Comparison of ENCODE assay signal across 10 cellular contexts in the genomic region with DNA sequence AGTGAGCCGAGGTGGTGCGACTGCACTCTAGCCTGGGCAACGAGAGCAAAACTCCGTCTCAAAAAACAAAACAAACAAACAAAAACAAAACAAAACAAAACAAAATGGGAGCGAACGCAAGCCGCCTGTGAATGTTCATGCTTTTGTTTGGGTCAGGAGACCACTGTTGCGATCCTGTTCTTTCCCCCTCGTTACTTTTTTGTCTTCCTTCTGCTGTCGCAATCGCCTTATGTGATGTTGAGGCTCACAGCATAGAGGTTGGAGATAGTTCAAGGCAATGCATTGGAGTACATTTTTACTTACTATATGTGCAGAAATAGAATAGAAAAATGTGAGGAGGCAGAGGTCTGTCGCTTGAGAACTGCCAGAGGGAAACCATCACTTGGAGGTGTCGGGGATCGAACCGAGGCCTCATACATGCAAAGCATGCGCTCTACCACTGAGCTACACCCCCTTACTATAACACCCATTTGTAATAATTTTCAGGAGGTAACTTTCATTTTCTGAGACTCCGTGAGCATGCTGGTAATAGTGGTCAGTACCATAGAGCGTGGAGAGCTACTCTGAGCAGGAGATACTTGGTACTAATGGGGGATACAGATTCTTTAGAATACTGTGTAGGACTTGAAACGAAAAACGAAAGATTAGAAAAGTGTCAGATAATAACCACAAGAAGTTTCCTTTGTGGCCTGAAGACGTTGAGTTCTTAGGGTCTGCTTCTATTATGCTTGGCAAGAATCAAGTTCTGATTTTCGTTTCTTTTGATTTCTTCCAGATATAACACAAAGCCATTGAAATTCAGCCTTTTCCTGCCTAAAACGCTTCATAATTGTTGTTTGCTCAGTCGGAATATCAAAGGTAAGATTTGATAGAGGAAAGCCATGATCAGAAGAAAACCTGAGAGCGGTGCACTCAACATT.
A peak's percentile ranks its signal among the peaks of the same experiment; 100 is the strongest.
DNase-seq lines count a peak whose midpoint lies in the region; ATAC-seq, FAIRE-seq and TF ChIP-seq lines count a peak whose summit lies in the region.
"Had no signal": no experiment of that assay in that cellular context is flagged by ENCODE, and none has a peak within 500 bp of the region (broad histone marks: within the 10 kb centered on the region; RNA-seq: fewer than 3 reads in every experiment).

No MANE protein-coding gene starts in this region.

- peak; percentile 24 for FAIRE-seq in endothelial cell of umbilical vein (lab: Jason Lieb, UNC)

- H2AFZ ChIP-seq in endothelial cell of umbilical vein (ENCODE audit: low read depth, low read length), result no peak overlapping the region

- CTCF ChIA-PET in endothelial cell of umbilical vein (lab: Charles Lee), result no interaction called here

- intact Hi-C loops in endothelial cell of umbilical vein (cut with micrococcal nuclease), result no loop called here

- dilution Hi-C loops in endothelial cell of umbilical vein (cut with MboI; ENCODE audit: extremely low pct_ligation_motif_present, low sequenced_read_pairs), result no loop called here

- H3K9me3 Mint-ChIP-seq in activated T-helper 17 cell treated with anti-CD3 and anti-CD28 coated beads, Interleukin-2, amount 50 U/mL, for 72 hours, result peaks cover 6% of the 10 kb centered on the region

- BruUV-seq in endothelial cell of umbilical vein (replicated peaks; lab: Mats Ljungman, UMichigan), result no TSS peak

- no peak overlapping the region for H3K4me3 ChIP-seq in endothelial cell of umbilical vein (replicated peaks in 1 of 3; ENCODE audit: insufficient read depth in 1 of 3, low read depth in 1 of 3, low read length in 3 of 3)
- H3K4me3 ChIP-seq: transverse colon had no signal

- H3K9me1 ChIP-seq in endothelial cell of umbilical vein (replicated peaks; ENCODE audit: control insufficient read depth, extremely low read depth, insufficient read depth, low read length), result no peaks in the 10 kb centered on the region

- H3K36me3 ChIP-seq in endothelial cell of umbilical vein (ENCODE audit: control insufficient read depth in 2 of 2, extremely low read depth in 1 of 2, insufficient read depth in 2 of 2, low read length in 2 of 2), result no peaks in the 10 kb centered on the region
- H3K36me3 ChIP-seq: transverse colon had no signal

- DNase-seq in ACHN (peak; percentile 53), H4 (ENCODE audit: low spot score) (peak; percentile 83), NCI-H69 (lab: John Stamatoyannopoulos, UW) (peak; percentile 83), endothelial cell of umbilical vein (ENCODE audit: low read depth, low spot score) (peak; percentile 25), GM10266 (ENCODE audit: extremely low spot score) (no peak)
- DNase-seq: NCI-H2107, transverse colon had no signal

- H3K27ac ChIP-seq in endothelial cell of umbilical vein (ENCODE audit: insufficient read depth, low read depth, low read length), result no peak overlapping the region
- H3K27ac ChIP-seq: transverse colon had no signal

- H3K27me3 Mint-ChIP-seq in activated T-helper 17 cell treated with anti-CD3 and anti-CD28 coated beads, Interleukin-2, amount 50 U/mL, for 72 hours, result peaks cover 53% of the 10 kb centered on the region

- POLR2A ChIA-PET in endothelial cell of umbilical vein (lab: Charles Lee), result no interaction called here

- in situ Hi-C loops in ACHN (cut with HindIII; ENCODE audit: low pct_ligation_motif_present, low pct_unique_long_range_greater_than_20kb, low sequenced_read_pairs), result no loop called here

- H4K20me1 ChIP-seq in endothelial cell of umbilical vein (replicated peaks; ENCODE audit: control insufficient read depth, extremely low read depth, insufficient read depth, low read length), result no peaks in the 10 kb centered on the region

- TF ChIP-seq CTCF in endothelial cell of umbilical vein (IDR thresholded peaks at IDR 0.05; ENCODE audit: extremely low read depth in 1 of 2, insufficient read depth in 1 of 2, low read depth in 1 of 2, low read length in 2 of 2), result no peak
- TF ChIP-seq CTCF in GM10266 (IDR thresholded peaks at IDR 0.05; ENCODE audit: control insufficient read depth, insufficient read depth, low read depth, missing control alignments), result no peak

- peaks cover 2% of the 10 kb centered on the region for H3K36me3 Mint-ChIP-seq in activated T-helper 17 cell treated with anti-CD3 and anti-CD28 coated beads, Interleukin-2, amount 50 U/mL, for 72 hours (ENCODE audit: low read depth)

- H3K4me1 Mint-ChIP-seq in activated T-helper 17 cell treated with anti-CD3 and anti-CD28 coated beads, Interleukin-2, amount 50 U/mL, for 72 hours, result peaks cover 6% of the 10 kb centered on the region

- H3K4me2 ChIP-seq in endothelial cell of umbilical vein (ENCODE audit: insufficient read depth, low read length), result no peak overlapping the region

- H3K4me3 Mint-ChIP-seq in activated T-helper 17 cell treated with anti-CD3 and anti-CD28 coated beads, Interleukin-2, amount 50 U/mL, for 72 hours, result no peak overlapping the region

- no peaks in the 10 kb centered on the region for H3K4me1 ChIP-seq in endothelial cell of umbilical vein (ENCODE audit: control insufficient read depth, extremely low read depth, insufficient read depth, low read length)
- H3K4me1 ChIP-seq: transverse colon had no signal

- H3K9ac ChIP-seq in endothelial cell of umbilical vein (replicated peaks; ENCODE audit: extremely low read depth, insufficient read depth, low read length), result no peak overlapping the region

- ATAC-seq in activated T-helper 17 cell treated with anti-CD3 and anti-CD28 coated beads, Interleukin-2, amount 50 U/mL, for 72 hours (replicated peaks), result no peak
- ATAC-seq in GM19455 (IDR thresholded peaks at IDR 0.05; ENCODE audit: unreplicated experiment), result no peak
- no peak for ATAC-seq in HG03354 (IDR thresholded peaks at IDR 0.05; ENCODE audit: poor library complexity, severe bottlenecking, unreplicated experiment)

- no peak for TF ChIP-seq POLR2A in endothelial cell of umbilical vein (IDR thresholded peaks at IDR 0.05; ENCODE audit: low read depth, low read length)

- no peak overlapping the region for H3K27ac Mint-ChIP-seq in activated T-helper 17 cell treated with anti-CD3 and anti-CD28 coated beads, Interleukin-2, amount 50 U/mL, for 72 hours

- H3K9me3 ChIP-seq in endothelial cell of umbilical vein (replicated peaks; ENCODE audit: control insufficient read depth, insufficient read depth, low read length), result no peaks in the 10 kb centered on the region
- H3K9me3 ChIP-seq: transverse colon had no signal

- H3K27me3 ChIP-seq in endothelial cell of umbilical vein (ENCODE audit: control insufficient read depth in 2 of 2, insufficient read depth in 2 of 2, low read length in 2 of 2), result peaks cover 9 to 16% of the 10 kb centered on the region in 2 experiments

- H3K79me2 ChIP-seq in endothelial cell of umbilical vein (ENCODE audit: control insufficient read depth, insufficient read depth, low read length), result no peaks in the 10 kb centered on the region

TF ChIP-seq in endothelial cell of umbilical vein, 7 proteins besides CTCF, POLR2A, EP300 and RAD21:
- TF ChIP-seq MYC (IDR thresholded peaks at IDR 0.05; ENCODE audit: low read depth, low read length), result no peak
- no peak for TF ChIP-seq JUN (IDR thresholded peaks at IDR 0.05; ENCODE audit: borderline replicate concordance, insufficient read depth, insufficient read length, low read depth)
- TF ChIP-seq EZH2 (IDR thresholded peaks at IDR 0.05; ENCODE audit: borderline replicate concordance, low read depth, low read length, severe bottlenecking), result no peak
- TF ChIP-seq GATA2 (IDR thresholded peaks at IDR 0.05; ENCODE audit: insufficient read depth, insufficient read length, low read depth, low read length), result no peak
- no peak for TF ChIP-seq FOS (IDR thresholded peaks at IDR 0.05; ENCODE audit: borderline replicate concordance, insufficient read depth, low read length)
- no peak for TF ChIP-seq POLR2AphosphoS5 (IDR thresholded peaks at IDR 0.05; ENCODE audit: insufficient read depth, low read depth, low read length)
- TF ChIP-seq, protein P1, sequence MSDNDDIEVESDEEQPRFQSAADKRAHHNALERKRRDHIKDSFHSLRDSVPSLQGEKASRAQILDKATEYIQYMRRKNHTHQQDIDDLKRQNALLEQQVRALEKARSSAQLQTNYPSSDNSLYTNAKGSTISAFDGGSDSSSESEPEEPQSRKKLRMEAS (IDR thresholded peaks at IDR 0.05; ENCODE audit: insufficient read depth, insufficient read length), result no peak
